ENCODE assay signal across 10 cellular contexts in genomic region chr11:45852712-45853101, GRCh38. TPM values are rescaled to one million over a fixed set of nuclear protein-coding genes. Genes with fewer than 3 reads are reported as not detected.
DNase-seq lines count a peak whose midpoint lies in the region; ATAC-seq and TF ChIP-seq lines count a peak whose summit lies in the region.
"Had no signal": no experiment of that assay in that cellular context is flagged by ENCODE, and none has a peak within 500 bp of the region (broad histone marks: within the 10 kb centered on the region; RNA-seq: fewer than 3 reads in every experiment).

No MANE protein-coding gene starts in this region.

- peaks cover 86% of the 10 kb centered on the region for H3K4me1 ChIP-seq in adipocyte (ENCODE audit: control insufficient read depth, insufficient read depth, low read length)
- peaks cover 10% of the 10 kb centered on the region for H3K4me1 ChIP-seq in mesenchymal stem cell (ENCODE audit: control insufficient read depth, insufficient read depth, low read depth, low read length)

- no peak overlapping the region for H3K4me3 Mint-ChIP-seq in glutamatergic neuron (ENCODE audit: unreplicated experiment)

- no peak overlapping the region for H3K14ac ChIP-seq in mesenchymal stem cell (ENCODE audit: low read length in 2 of 2)

- no peak overlapping the region for H2BK120ac ChIP-seq in mesenchymal stem cell (ENCODE audit: low read depth, low read length)

- H3K9ac ChIP-seq in adipocyte (ENCODE audit: low read length) (peak overlapping the region; percentile 75), mesenchymal stem cell (ENCODE audit: low read length) (peak overlapping the region; percentile 33)

- ATAC-seq in GM18502 (IDR thresholded peaks at IDR 0.05; ENCODE audit: poor library complexity, unreplicated experiment): peak; percentile 48
- peak; percentile 41 for ATAC-seq in HG02610 (IDR thresholded peaks at IDR 0.05; ENCODE audit: unreplicated experiment)
- no peak for ATAC-seq in HG03159 (IDR thresholded peaks at IDR 0.05; ENCODE audit: unreplicated experiment)

- no peak overlapping the region for H4K91ac ChIP-seq in mesenchymal stem cell (ENCODE audit: low read length)

- H3K79me1 ChIP-seq in mesenchymal stem cell (replicated peaks; ENCODE audit: low read length, poor library complexity, severe bottlenecking): peaks cover 35% of the 10 kb centered on the region

- H2BK12ac ChIP-seq in mesenchymal stem cell (ENCODE audit: low read length in 2 of 2): no peak overlapping the region

- no CpG with 5 or more reads among the region's 1 CpG for WGBS in mesenchymal stem cell

- H3K27ac ChIP-seq in mesenchymal stem cell (ENCODE audit: low read length, poor library complexity, severe bottlenecking): no peak overlapping the region

- no peak overlapping the region for H3K27ac Mint-ChIP-seq in glutamatergic neuron (ENCODE audit: unreplicated experiment)

- H3K4me1 Mint-ChIP-seq in glutamatergic neuron (ENCODE audit: low read depth, unreplicated experiment): peaks cover 21% of the 10 kb centered on the region

- no peak overlapping the region for H2BK5ac ChIP-seq in mesenchymal stem cell (ENCODE audit: low read depth, low read length, poor library complexity, severe bottlenecking)

- H3K36me3 ChIP-seq in adipocyte (ENCODE audit: control insufficient read depth, insufficient read depth, low read length, severe bottlenecking) (peaks cover 9% of the 10 kb centered on the region), mesenchymal stem cell (ENCODE audit: control insufficient read depth in 1 of 2, insufficient read depth in 2 of 2, low read depth in 1 of 2, low read length in 2 of 2) (peaks cover 7 to 8% of the 10 kb centered on the region in 2 experiments)

- H3K9me3 ChIP-seq in adipocyte (ENCODE audit: control insufficient read depth, low read length): no peaks in the 10 kb centered on the region
- no peaks in the 10 kb centered on the region for H3K9me3 ChIP-seq in mesenchymal stem cell (ENCODE audit: control insufficient read depth, low read length)

- H3K27me3 ChIP-seq in adipocyte (replicated peaks; ENCODE audit: control insufficient read depth, insufficient read depth, low read length) (no peaks in the 10 kb centered on the region), mesenchymal stem cell (ENCODE audit: control insufficient read depth in 1 of 2, insufficient read depth in 1 of 2, low read length in 2 of 2) (no peaks in the 10 kb centered on the region)

- no peak for TF ChIP-seq CTCF in glutamatergic neuron (IDR thresholded peaks at IDR 0.05; ENCODE audit: partially characterized antibody, unreplicated experiment)

- H3K9me3 Mint-ChIP-seq in glutamatergic neuron (ENCODE audit: unreplicated experiment): no peaks in the 10 kb centered on the region

- H3K4me2 ChIP-seq in mesenchymal stem cell (ENCODE audit: low read length, poor library complexity, severe bottlenecking): no peak overlapping the region

- H3K4me3 ChIP-seq in adipocyte (ENCODE audit: low read length): peak overlapping the region; percentile 62
- H3K4me3 ChIP-seq in mesenchymal stem cell (ENCODE audit: insufficient read depth in 1 of 2, low read depth in 1 of 2, low read length in 2 of 2): no peak overlapping the region

- peaks cover 2% of the 10 kb centered on the region for H3K27me3 Mint-ChIP-seq in glutamatergic neuron (ENCODE audit: unreplicated experiment)

- H3K18ac ChIP-seq in mesenchymal stem cell (ENCODE audit: low read depth in 1 of 2, low read length in 2 of 2): no peak overlapping the region

- no peaks in the 10 kb centered on the region for H3K36me3 Mint-ChIP-seq in glutamatergic neuron (ENCODE audit: unreplicated experiment)

- no peak overlapping the region for H3K4ac ChIP-seq in mesenchymal stem cell (ENCODE audit: low read depth in 1 of 2, low read length in 2 of 2)

- no peak overlapping the region for H2AFZ ChIP-seq in mesenchymal stem cell (ENCODE audit: low read depth, low read length)

- no peak overlapping the region for H4K8ac ChIP-seq in mesenchymal stem cell (ENCODE audit: low read length)

- no peak overlapping the region for H3K23ac ChIP-seq in mesenchymal stem cell (ENCODE audit: low read length in 2 of 2)

- DNase-seq in adipocyte (ENCODE audit: low read depth): no peak
- no peak for DNase-seq in mesenchymal stem cell
- DNase-seq in cerebellar nuclear complex (lab: John Stamatoyannopoulos, UW): no peak
- no peak for DNase-seq in SHP77 (lab: John Stamatoyannopoulos, UW)
- no peak for DNase-seq in glutamatergic neuron
- DNase-seq: activated naive CD4-positive, alpha-beta T cell treated with Interleukin-2 at 50 U/mL for 16 hours; T-helper 1 cell had no signal

- H2BK15ac ChIP-seq in mesenchymal stem cell (ENCODE audit: low read depth, poor library complexity, severe bottlenecking): no peak overlapping the region

- H2AK5ac ChIP-seq in mesenchymal stem cell (ENCODE audit: low read length, severe bottlenecking): no peak overlapping the region

RNA-seq across cellular contexts. Expression of gene CRY2, which starts 5.4 kb away (rescaled TPM):
- polyA plus RNA-seq in mesenchymal stem cell (2013, experiment 1 of 2): 6.2 TPM
- 5.3 TPM for polyA plus RNA-seq in mesenchymal stem cell (2013, experiment 2 of 2)
- 44.0 TPM for total RNA-seq in glutamatergic neuron (ENCODE audit: unreplicated experiment)

RNA-seq across cellular contexts. Expression of gene MAPK8IP1, which starts 32.7 kb away (rescaled TPM):
- polyA plus RNA-seq in mesenchymal stem cell (2013, experiment 1 of 2): 7.5 TPM
- 8.0 TPM for polyA plus RNA-seq in mesenchymal stem cell (2013, experiment 2 of 2)
- 299 TPM for total RNA-seq in glutamatergic neuron (ENCODE audit: unreplicated experiment)

RNA-seq across cellular contexts. Expression of gene SLC35C1, which starts 47.8 kb away (rescaled TPM):
- 22.9 TPM for polyA plus RNA-seq in mesenchymal stem cell (2013, experiment 1 of 2)
- 23.8 TPM for polyA plus RNA-seq in mesenchymal stem cell (2013, experiment 2 of 2)
- total RNA-seq in glutamatergic neuron (ENCODE audit: unreplicated experiment): 20.9 TPM

RNA-seq across cellular contexts. Expression of gene FREY1, which starts 54.4 kb away (rescaled TPM):
- 0.28 TPM for polyA plus RNA-seq in mesenchymal stem cell (2013, experiment 1 of 2)
- polyA plus RNA-seq in mesenchymal stem cell (2013, experiment 2 of 2): 0.15 TPM
- 0.78 TPM for total RNA-seq in glutamatergic neuron (ENCODE audit: unreplicated experiment)
